Comparison of ENCODE assay signal across 8 cellular contexts in genomic region chr13:113209336-113209879, GRCh38. TPM values are rescaled to one million over a fixed set of nuclear protein-coding genes. Genes with fewer than 3 reads are reported as not detected.
DNase-seq lines count a peak whose midpoint lies in the region; ATAC-seq and TF ChIP-seq lines count a peak whose summit lies in the region.

Gene CUL4A, plus strand, starts transcription at chr13:113209613. Its CDS starts 15 bp downstream, at chr13:113209628.

- peak; percentile 36 for ATAC-seq in GM23338

- H3K27me3 ChIP-seq in GM23338 (ENCODE audit: insufficient read depth) = no peaks in the 10 kb centered on the region
- no peaks in the 10 kb centered on the region for H3K27me3 ChIP-seq in ascending aorta

- no peaks in the 10 kb centered on the region for H3K9me2 ChIP-seq in GM23338 (ENCODE audit: insufficient read depth)

- H3K4me1 Mint-ChIP-seq in GM23338 = peaks cover 43% of the 10 kb centered on the region
- peaks cover 55% of the 10 kb centered on the region for H3K4me1 Mint-ChIP-seq in T-helper 1 cell treated with Interleukin-12 subunit alpha and Interleukin-12 subunit beta and Interleukin-4 antibody, amounts not matched to agents 30 μg/mL and 1 μg/mL, for 36 hours (ENCODE audit: low read depth)

- H3K27ac Mint-ChIP-seq in GM23338 = no peak within 1 kb of the TSS
- H3K27ac Mint-ChIP-seq in T-helper 1 cell treated with Interleukin-12 subunit alpha and Interleukin-12 subunit beta and Interleukin-4 antibody, amounts not matched to agents 30 μg/mL and 1 μg/mL, for 36 hours = peak within 1 kb of the TSS; percentile 92

- H3F3A ChIP-seq in GM23338 (replicated peaks; ENCODE audit: low read depth) = 0 out of 2 replicates have a peak, but pooled peaks cover 10% of the 10 kb centered on the region

- peak within 1 kb of the TSS; percentile 97 for H3K27ac ChIP-seq in GM23338 (ENCODE audit: low read depth)
- peak within 1 kb of the TSS; percentile 98 for H3K27ac ChIP-seq in ascending aorta

- H3K9me3 Mint-ChIP-seq in GM23338 = no peaks in the 10 kb centered on the region
- no peaks in the 10 kb centered on the region for H3K9me3 Mint-ChIP-seq in T-helper 1 cell treated with Interleukin-12 subunit alpha and Interleukin-12 subunit beta and Interleukin-4 antibody, amounts not matched to agents 30 μg/mL and 1 μg/mL, for 36 hours

- H3K4me3 Mint-ChIP-seq in GM23338 = peak within 1 kb of the TSS; percentile 89
- peak within 1 kb of the TSS; percentile 95 for H3K4me3 Mint-ChIP-seq in T-helper 1 cell treated with Interleukin-12 subunit alpha and Interleukin-12 subunit beta and Interleukin-4 antibody, amounts not matched to agents 30 μg/mL and 1 μg/mL, for 36 hours

- H3K4me3 ChIP-seq in GM08714 (ENCODE audit: low read length) (peak within 1 kb of the TSS; percentile 94), GM23338 (peak within 1 kb of the TSS; percentile 62), LNCaP clone FGC (ENCODE audit: low read depth, low read length) (peak within 1 kb of the TSS; percentile 65), ascending aorta (peak within 1 kb of the TSS; percentile 98 to 99)

- peak within 1 kb of the TSS; percentile 86 for H3K4me2 ChIP-seq in GM23338

- H4K20me1 ChIP-seq in GM23338 (replicated peaks; ENCODE audit: insufficient read depth) = peaks cover 52% of the 10 kb centered on the region

- intact Hi-C loops in ascending aorta (cut with DNase I) = loop anchor here (1.0 to 5.0 kb wide), 5 partner anchors 88 to 522 kb away; partner anchors contain the start of genes DCUN1D2, GRTP1 and LAMP1

- H3K36me3 ChIP-seq in GM23338 (ENCODE audit: insufficient read depth) = no peaks in the 10 kb centered on the region
- H3K36me3 ChIP-seq in ascending aorta = peaks cover 0 to 2% of the 10 kb centered on the region in 2 donors

- H3K36me3 Mint-ChIP-seq in GM23338 (ENCODE audit: low read depth) = peaks cover 54% of the 10 kb centered on the region
- H3K36me3 Mint-ChIP-seq in T-helper 1 cell treated with Interleukin-12 subunit alpha and Interleukin-12 subunit beta and Interleukin-4 antibody, amounts not matched to agents 30 μg/mL and 1 μg/mL, for 36 hours (ENCODE audit: low read depth) = peaks cover 43% of the 10 kb centered on the region

- H3K9me3 ChIP-seq in ascending aorta = no peaks in the 10 kb centered on the region

- DNase-seq in GM23338 (ENCODE audit: low spot score) = peak; percentile 92
- no peak for DNase-seq in LNCaP clone FGC (ENCODE audit: low read depth)
- peak in 1 of 2 donors; percentile 87 for DNase-seq in ascending aorta (ENCODE audit: low spot score in 2 of 2)
- peak; percentile 80 for DNase-seq in hepatic stellate cell (ENCODE audit: low spot score)
- DNase-seq in renal cortical epithelial cell (ENCODE audit: low read depth) = no peak
- DNase-seq in retina = no peak

- H3K79me2 ChIP-seq in GM23338 (replicated peaks; ENCODE audit: insufficient read depth) = peaks cover 85% of the 10 kb centered on the region

- TF ChIP-seq CTCF in GM23338 (conservative IDR thresholded peaks at IDR 0.05; ENCODE audit: low read depth in 2 of 2) = no peak
- TF ChIP-seq CTCF in LNCaP clone FGC (IDR thresholded peaks at IDR 0.05; ENCODE audit: control insufficient read depth, extremely low read depth, insufficient read depth) = no peak
- TF ChIP-seq CTCF in ascending aorta (IDR thresholded peaks at IDR 0.05) = no peak

- peaks cover 5% of the 10 kb centered on the region for H3K27me3 Mint-ChIP-seq in GM23338 (ENCODE audit: insufficient read depth, low read depth, poor library complexity)
- H3K27me3 Mint-ChIP-seq in T-helper 1 cell treated with Interleukin-12 subunit alpha and Interleukin-12 subunit beta and Interleukin-4 antibody, amounts not matched to agents 30 μg/mL and 1 μg/mL, for 36 hours (ENCODE audit: low read depth) = no peaks in the 10 kb centered on the region

- H2AFZ ChIP-seq in GM23338 = 0 out of 2 replicates have a peak within 1 kb of the TSS, but pooled peaks have one; percentile 29

- H3K4me1 ChIP-seq in GM23338 (ENCODE audit: insufficient read depth) (peaks cover 36% of the 10 kb centered on the region), ascending aorta (peaks cover 3 to 44% of the 10 kb centered on the region in 2 donors)

TF ChIP-seq in GM23338, 12 proteins besides CTCF, POLR2A, EP300 and RAD21 (continues in another document):
- TF ChIP-seq, protein P1, sequence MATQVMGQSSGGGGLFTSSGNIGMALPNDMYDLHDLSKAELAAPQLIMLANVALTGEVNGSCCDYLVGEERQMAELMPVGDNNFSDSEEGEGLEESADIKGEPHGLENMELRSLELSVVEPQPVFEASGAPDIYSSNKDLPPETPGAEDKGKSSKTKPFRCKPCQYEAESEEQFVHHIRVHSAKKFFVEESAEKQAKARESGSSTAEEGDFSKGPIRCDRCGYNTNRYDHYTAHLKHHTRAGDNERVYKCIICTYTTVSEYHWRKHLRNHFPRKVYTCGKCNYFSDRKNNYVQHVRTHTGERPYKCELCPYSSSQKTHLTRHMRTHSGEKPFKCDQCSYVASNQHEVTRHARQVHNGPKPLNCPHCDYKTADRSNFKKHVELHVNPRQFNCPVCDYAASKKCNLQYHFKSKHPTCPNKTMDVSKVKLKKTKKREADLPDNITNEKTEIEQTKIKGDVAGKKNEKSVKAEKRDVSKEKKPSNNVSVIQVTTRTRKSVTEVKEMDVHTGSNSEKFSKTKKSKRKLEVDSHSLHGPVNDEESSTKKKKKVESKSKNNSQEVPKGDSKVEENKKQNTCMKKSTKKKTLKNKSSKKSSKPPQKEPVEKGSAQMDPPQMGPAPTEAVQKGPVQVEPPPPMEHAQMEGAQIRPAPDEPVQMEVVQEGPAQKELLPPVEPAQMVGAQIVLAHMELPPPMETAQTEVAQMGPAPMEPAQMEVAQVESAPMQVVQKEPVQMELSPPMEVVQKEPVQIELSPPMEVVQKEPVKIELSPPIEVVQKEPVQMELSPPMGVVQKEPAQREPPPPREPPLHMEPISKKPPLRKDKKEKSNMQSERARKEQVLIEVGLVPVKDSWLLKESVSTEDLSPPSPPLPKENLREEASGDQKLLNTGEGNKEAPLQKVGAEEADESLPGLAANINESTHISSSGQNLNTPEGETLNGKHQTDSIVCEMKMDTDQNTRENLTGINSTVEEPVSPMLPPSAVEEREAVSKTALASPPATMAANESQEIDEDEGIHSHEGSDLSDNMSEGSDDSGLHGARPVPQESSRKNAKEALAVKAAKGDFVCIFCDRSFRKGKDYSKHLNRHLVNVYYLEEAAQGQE (IDR thresholded peaks at IDR 0.05; ENCODE audit: unreplicated experiment) = no peak
- TF ChIP-seq ZNF331 (CRISPR knock-in tag; IDR thresholded peaks at IDR 0.05; ENCODE audit: low read depth) = no peak
- no peak for TF ChIP-seq ZNF114 (CRISPR knock-in tag; IDR thresholded peaks at IDR 0.05)
- no peak for TF ChIP-seq NANOG (IDR thresholded peaks at IDR 0.05; ENCODE audit: borderline replicate concordance)
- TF ChIP-seq ETS1 (IDR thresholded peaks at IDR 0.05) = no peak
- no peak for TF ChIP-seq JUNB (IDR thresholded peaks at IDR 0.05; ENCODE audit: unreplicated experiment)

RNA-seq across cellular contexts. Expression of gene CUL4A, which starts in this region (rescaled TPM):
- 121 and 195 TPM in 2 replicates for total RNA-seq in GM23338 (2014; rRNA removed; shearing (Covaris generic))
- 64.2 and 67.5 TPM in 2 replicates for polyA plus RNA-seq in GM23338 (2016; fragmentation: Nextera tagmentation; extraction: Ambion mirVana)
- total RNA-seq in ascending aorta (208 TPM), renal cortical epithelial cell (130 and 156 TPM in 2 replicates)

Comparison
In these comparisons a context has a peak if more than half of its experiments do, and no peak if none do; other contexts are left out.
1. DNase-seq: peak in GM23338 (single experiment) and hepatic stellate cell (single experiment); none in LNCaP clone FGC (single experiment), renal cortical epithelial cell (single experiment) and retina (single experiment).
2. Peak in every context shown above with its lines, with median percentiles within 50 percentile points of each other: H3K4me3 ChIP-seq.